ENCODE assay signal across 8 cellular contexts in genomic region chr2:54503192-54503591, GRCh38. TPM values are rescaled to one million over a fixed set of nuclear protein-coding genes. Genes with fewer than 3 reads are reported as not detected.
A peak's percentile ranks its signal among the peaks of the same experiment; 100 is the strongest.
DNase-seq lines count a peak whose midpoint lies in the region; ATAC-seq, FAIRE-seq and TF ChIP-seq lines count a peak whose summit lies in the region.

No MANE protein-coding gene starts in this region.

- DNase-seq in D721Med (ENCODE audit: insufficient read length, low spot score) (no peak), GM20000 (ENCODE audit: low spot score) (peak; percentile 54), Panc1 (ENCODE audit: low read depth, low spot score) (no peak), chondrocyte (ENCODE audit: low spot score) (no peak), neural crest cell (ENCODE audit: low read depth, low spot score) (peak; percentile 49), suprapubic skin (ENCODE audit: low spot score in 2 of 2) (no peak), AG08395 (ENCODE audit: low spot score) (no peak)

- no TSS peak for BruUV-seq in Panc1 (replicated peaks; lab: Mats Ljungman, UMichigan)

- H3K27me3 Mint-ChIP-seq in chondrocyte (ENCODE audit: low read depth) (no peaks in the 10 kb centered on the region), neural crest cell (ENCODE audit: low read depth) (no peaks in the 10 kb centered on the region)

- H3K4me3 ChIP-seq in Panc1 (ENCODE audit: low read depth in 2 of 2, low read length in 2 of 2) (no peak overlapping the region), suprapubic skin (no peak overlapping the region)

- H3K36me3 Mint-ChIP-seq in chondrocyte (ENCODE audit: low read depth), result no peaks in the 10 kb centered on the region
- H3K36me3 Mint-ChIP-seq in neural crest cell (ENCODE audit: low read depth), result no peaks in the 10 kb centered on the region

- H3K27me3 ChIP-seq in Panc1 (ENCODE audit: control insufficient read depth, insufficient read depth, low read length), result no peaks in the 10 kb centered on the region
- no peaks in the 10 kb centered on the region for H3K27me3 ChIP-seq in suprapubic skin

- H3K9me3 Mint-ChIP-seq in chondrocyte (ENCODE audit: low read depth) (no peaks in the 10 kb centered on the region), neural crest cell (no peaks in the 10 kb centered on the region)

- H3K36me3 ChIP-seq in Panc1 (ENCODE audit: control insufficient read depth, insufficient read depth, low read length) (no peaks in the 10 kb centered on the region), suprapubic skin (no peaks in the 10 kb centered on the region)

- H3K27ac ChIP-seq in Panc1 (ENCODE audit: low read length), result no peak overlapping the region
- H3K27ac ChIP-seq in suprapubic skin, result no peak overlapping the region

- intact Hi-C loops in Panc1 (cut with micrococcal nuclease; ENCODE audit: unreplicated experiment), result no loop called here

- TF ChIP-seq EP300 in suprapubic skin (IDR thresholded peaks at IDR 0.05), result no peak

- H3K4me1 Mint-ChIP-seq in chondrocyte (ENCODE audit: low read depth), result peaks cover 55% of the 10 kb centered on the region
- H3K4me1 Mint-ChIP-seq in neural crest cell, result peaks cover 14% of the 10 kb centered on the region

- no peaks in the 10 kb centered on the region for H3K9me3 ChIP-seq in Panc1 (ENCODE audit: control insufficient read depth, insufficient read depth, low read depth, low read length)
- H3K9me3 ChIP-seq in suprapubic skin, result no peaks in the 10 kb centered on the region

- in situ Hi-C loops in Panc1 (cut with HindIII; ENCODE audit: low pct_unique_long_range_greater_than_20kb, low sequenced_read_pairs), result no loop called here

- POLR2A ChIA-PET in Panc1 (lab: Charles Lee), result no interaction called here

- TF ChIP-seq POLR2A in suprapubic skin (IDR thresholded peaks at IDR 0.05), result no peak

- ATAC-seq in Panc1 (peak; percentile 65; the same call in 1 of the 2 replicates), GM21717 (IDR thresholded peaks at IDR 0.05; ENCODE audit: unreplicated experiment) (no peak)

- no peak for FAIRE-seq in D721Med (lab: Jason Lieb, UNC)

- H3K4me3 Mint-ChIP-seq in chondrocyte (ENCODE audit: unreplicated experiment) (no peak overlapping the region), neural crest cell (no peak overlapping the region)

- H3K27ac Mint-ChIP-seq in chondrocyte (ENCODE audit: unreplicated experiment), result no peak overlapping the region
- H3K27ac Mint-ChIP-seq in neural crest cell (ENCODE audit: unreplicated experiment), result no peak overlapping the region

- 85% methylated on average over 3 of the region's 3 CpGs for WGBS in suprapubic skin

- TF ChIP-seq CTCF in D721Med (IDR thresholded peaks at IDR 0.05; ENCODE audit: insufficient read depth, missing control alignments) (peak; percentile 65), GM20000 (IDR thresholded peaks at IDR 0.05; ENCODE audit: extremely low read depth, missing control alignments) (peak; percentile 67), Panc1 (IDR thresholded peaks at IDR 0.05) (peak; percentile 73), chondrocyte (IDR thresholded peaks at IDR 0.05) (peak; percentile 71), neural crest cell (conservative IDR thresholded peaks at IDR 0.05) (peak; percentile 63), suprapubic skin (IDR thresholded peaks at IDR 0.05) (peak in 1 of 2 donors; percentile 37)

- CTCF ChIA-PET in Panc1 (lab: Charles Lee), result interaction anchor here (0.6 kb wide), 1 partner anchor 174 kb away, joined by 3 read pairs; no protein-coding TSS in a partner anchor

- no peaks in the 10 kb centered on the region for H3K4me1 ChIP-seq in Panc1 (ENCODE audit: control insufficient read depth, insufficient read depth, low read length)
- peaks cover 51% of the 10 kb centered on the region for H3K4me1 ChIP-seq in suprapubic skin

RNA-seq across cellular contexts. Expression of gene SPTBN1, which starts 47.1 kb away (rescaled TPM):
- total RNA-seq in Panc1 (2021; ENCODE audit: unreplicated experiment) (169 TPM), chondrocyte (275 to 297 TPM (median 293 TPM) in 3 replicates), neural crest cell (217 and 227 TPM in 2 replicates), suprapubic skin (100 to 1,000 TPM; 173 to 250 (median 203) TPM)
- 69.5 TPM for polyA plus RNA-seq in Panc1 (2012; ENCODE audit: insufficient read length)

Comparison
In these comparisons a context has a peak if more than half of its experiments do, and no peak if none do; other contexts are left out.
1. DNase-seq: peak in GM20000 (single experiment) and neural crest cell (single experiment); none in D721Med (single experiment), Panc1 (single experiment), chondrocyte (single experiment), suprapubic skin (0 of 2) and AG08395 (single experiment).